1 cellular context compared by ENCODE assay signal in the genomic region with DNA sequence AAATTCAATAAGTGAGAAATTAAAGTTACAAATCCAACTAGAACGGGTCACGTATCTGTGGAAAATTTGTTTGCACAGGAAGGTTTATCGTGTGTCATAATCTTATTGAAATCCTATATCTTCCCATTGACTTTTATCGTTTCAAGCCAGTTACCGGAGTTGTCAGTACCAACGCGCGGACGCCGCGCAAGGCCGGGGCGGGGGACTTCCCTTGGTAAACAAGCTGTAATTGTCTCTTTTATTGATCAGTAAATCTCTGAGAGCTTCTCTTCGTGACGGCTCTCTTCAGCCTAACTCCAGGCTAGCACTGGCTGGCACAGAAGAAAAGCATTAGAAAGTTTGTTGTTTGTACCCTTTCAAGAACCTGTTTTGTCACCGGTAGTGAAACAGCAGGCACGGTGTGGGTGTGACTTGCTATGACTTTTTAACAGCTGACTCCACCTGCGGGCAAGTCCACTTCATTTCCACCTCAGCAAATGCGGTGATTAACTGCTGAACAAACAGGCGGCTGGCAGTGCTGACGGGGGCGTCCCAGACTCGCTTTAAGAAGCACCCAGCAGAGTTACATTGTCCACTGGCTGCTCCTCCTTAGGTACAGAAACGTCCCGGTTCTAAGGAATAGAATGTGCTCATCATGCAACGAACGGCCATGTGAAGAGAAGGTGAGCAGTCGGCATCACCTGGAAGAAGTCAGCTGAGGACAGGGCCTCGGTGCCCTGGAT.
TF ChIP-seq lines count a peak whose summit lies in the region.

No MANE protein-coding gene starts in this region.

TF ChIP-seq in HEK293, 187 proteins besides CTCF, POLR2A, EP300 and RAD21 (continued from another document):
- TF ChIP-seq, protein P1, sequence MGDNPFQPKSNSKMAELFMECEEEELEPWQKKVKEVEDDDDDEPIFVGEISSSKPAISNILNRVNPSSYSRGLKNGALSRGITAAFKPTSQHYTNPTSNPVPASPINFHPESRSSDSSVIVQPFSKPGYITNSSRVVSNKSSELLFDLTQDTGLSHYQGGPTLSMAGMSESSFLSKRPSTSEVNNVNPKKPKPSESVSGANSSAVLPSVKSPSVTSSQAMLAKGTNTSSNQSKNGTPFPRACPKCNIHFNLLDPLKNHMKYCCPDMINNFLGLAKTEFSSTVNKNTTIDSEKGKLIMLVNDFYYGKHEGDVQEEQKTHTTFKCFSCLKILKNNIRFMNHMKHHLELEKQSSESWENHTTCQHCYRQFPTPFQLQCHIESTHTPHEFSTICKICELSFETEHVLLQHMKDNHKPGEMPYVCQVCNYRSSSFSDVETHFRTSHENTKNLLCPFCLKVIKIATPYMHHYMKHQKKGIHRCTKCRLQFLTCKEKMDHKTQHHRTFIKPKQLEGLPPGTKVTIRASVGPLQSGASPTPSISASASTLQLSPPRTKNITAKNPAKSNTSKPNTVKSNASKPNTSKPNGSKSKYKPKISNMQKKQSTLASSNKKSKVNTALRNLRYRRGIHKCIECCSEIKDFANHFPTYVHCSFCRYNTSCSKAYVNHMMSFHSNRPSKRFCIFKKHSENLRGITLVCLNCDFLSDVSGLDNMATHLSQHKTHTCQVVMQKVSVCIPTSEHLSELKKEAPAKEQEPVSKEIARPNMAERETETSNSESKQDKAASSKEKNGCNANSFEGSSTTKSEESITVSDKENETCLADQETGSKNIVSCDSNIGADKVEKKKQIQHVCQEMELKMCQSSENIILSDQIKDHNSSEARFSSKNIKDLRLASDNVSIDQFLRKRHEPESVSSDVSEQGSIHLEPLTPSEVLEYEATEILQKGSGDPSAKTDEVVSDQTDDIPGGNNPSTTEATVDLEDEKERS (tag by site-specific recombination; IDR thresholded peaks at IDR 0.05): no peak
- TF ChIP-seq ZNF768 (tag by site-specific recombination; IDR thresholded peaks at IDR 0.05): no peak
